Comparison of ENCODE assay signal across 19 cellular contexts in genomic region chr21:45602106-45602505, GRCh38. TPM values are rescaled to one million over a fixed set of nuclear protein-coding genes. Genes with fewer than 3 reads are reported as not detected.
DNase-seq lines count a peak whose midpoint lies in the region; ATAC-seq and TF ChIP-seq lines count a peak whose summit lies in the region.
"Had no signal": no experiment of that assay in that cellular context is flagged by ENCODE, and none has a peak within 500 bp of the region (broad histone marks: within the 10 kb centered on the region; RNA-seq: fewer than 3 reads in every experiment).

No MANE protein-coding gene starts in this region.

- intact Hi-C loops in activated CD4-positive, alpha-beta T cell treated with anti-CD3 and anti-CD28 coated beads for 36 hours (cut with DNase I, micrococcal nuclease): no loop called here
- intact Hi-C loops in sciatic nerve (cut with DNase I): no loop called here

- no peak overlapping the region for H3K4me3 Mint-ChIP-seq in activated CD4-positive, alpha-beta T cell treated with anti-CD3 and anti-CD28 coated beads for 36 hours
- H3K4me3 Mint-ChIP-seq: CD4-positive, alpha-beta T cell had no signal

- peak overlapping the region; percentile 63 for H3K27ac Mint-ChIP-seq in activated CD4-positive, alpha-beta T cell treated with anti-CD3 and anti-CD28 coated beads for 36 hours
- H3K27ac Mint-ChIP-seq: CD4-positive, alpha-beta T cell had no signal

- H3K4me1 Mint-ChIP-seq in activated CD4-positive, alpha-beta T cell treated with anti-CD3 and anti-CD28 coated beads for 36 hours: peaks cover 2% of the 10 kb centered on the region

- peaks cover 4% of the 10 kb centered on the region for H3K9me3 ChIP-seq in WERI-Rb-1 (ENCODE audit: severe bottlenecking)
- H3K9me3 ChIP-seq in iPS-18c (ENCODE audit: control insufficient read depth, insufficient read depth, low read length): peaks cover 8% of the 10 kb centered on the region

- H3K4me3 ChIP-seq in WERI-Rb-1 (ENCODE audit: low read depth, low read length): no peak overlapping the region
- H3K4me3 ChIP-seq in iPS-18c (ENCODE audit: insufficient read depth, low read depth, low read length): 0 out of 2 replicates have a peak overlapping the region, but pooled peaks have one; percentile 9
- H3K4me3 ChIP-seq: A549 had no signal

- H3K27me3 Mint-ChIP-seq in activated CD4-positive, alpha-beta T cell treated with anti-CD3 and anti-CD28 coated beads for 36 hours: no peaks in the 10 kb centered on the region
- H3K27me3 Mint-ChIP-seq: CD4-positive, alpha-beta T cell had no signal

- no peaks in the 10 kb centered on the region for H3K27me3 ChIP-seq in WERI-Rb-1 (ENCODE audit: insufficient read depth, low read depth, severe bottlenecking)

- peaks cover 4% of the 10 kb centered on the region for H3K36me3 Mint-ChIP-seq in activated CD4-positive, alpha-beta T cell treated with anti-CD3 and anti-CD28 coated beads for 36 hours (ENCODE audit: low read depth)

- POLR2A ChIA-PET in activated CD4-positive, alpha-beta T cell treated with anti-CD3 and anti-CD28 coated beads for 36 hours (lab: Charles Lee): interaction anchor here (0.6 kb wide), 1 partner anchor 146 kb away, joined by 5 read pairs; no protein-coding TSS in a partner anchor

- H3K27ac ChIP-seq in WERI-Rb-1: no peak overlapping the region
- H3K27ac ChIP-seq: 22Rv1, A549, C4-2B had no signal

- no peak for DNase-seq in activated CD4-positive, alpha-beta T cell treated with anti-CD3 and anti-CD28 coated beads for 36 hours
- no peak for DNase-seq in activated CD4-positive, alpha-beta T cell treated with anti-CD3 and anti-CD28 coated beads for 48 hours
- DNase-seq in WERI-Rb-1 (peak; percentile 1), sciatic nerve (ENCODE audit: low spot score) (peak; percentile 5), DMS 273 (lab: John Stamatoyannopoulos, UW; ENCODE audit: unreplicated experiment) (no peak), medulla oblongata (ENCODE audit: extremely low spot score) (no peak)
- DNase-seq: AML-193; CD4-positive, alpha-beta T cell; DMS153; DMS79; GDM1; GOT3; H7 had no signal

- H3K36me3 ChIP-seq in WERI-Rb-1: no peaks in the 10 kb centered on the region

- H3K9me3 Mint-ChIP-seq in activated CD4-positive, alpha-beta T cell treated with anti-CD3 and anti-CD28 coated beads for 36 hours (ENCODE audit: low read depth): peaks cover 16% of the 10 kb centered on the region

- CTCF ChIA-PET in activated CD4-positive, alpha-beta T cell treated with anti-CD3 and anti-CD28 coated beads for 36 hours (lab: Charles Lee): interaction anchor here (0.7 kb wide), 1 partner anchor 219 kb away, joined by 3 read pairs; no protein-coding TSS in a partner anchor

- no peak for ATAC-seq in activated CD4-positive, alpha-beta T cell treated with anti-CD3 and anti-CD28 coated beads for 36 hours
- ATAC-seq in sciatic nerve (no peak), GM21528 (IDR thresholded peaks at IDR 0.05; ENCODE audit: low FRiP score, unreplicated experiment) (no peak)
- ATAC-seq: A549, HepG2 had no signal

- no peak for TF ChIP-seq CTCF in WERI-Rb-1 (IDR thresholded peaks at IDR 0.05; ENCODE audit: low read depth, low read length)

RNA-seq across cellular contexts. Expression of gene PCBP3, which starts 41.4 kb away (rescaled TPM):
- 10 to 100 TPM; 12.2 to 13.2 TPM for total RNA-seq in activated CD4-positive, alpha-beta T cell treated with anti-CD3 and anti-CD28 coated beads for 36 hours
- 14.1 TPM for total RNA-seq in sciatic nerve
- total RNA-seq: HepG2 had no signal

RNA-seq across cellular contexts. Expression of gene SLC19A1, which starts 59.9 kb away (rescaled TPM):
- total RNA-seq in activated CD4-positive, alpha-beta T cell treated with anti-CD3 and anti-CD28 coated beads for 36 hours: 10 to 100 TPM; 46.1 to 50.0 TPM
- 10.2 TPM for total RNA-seq in sciatic nerve

Comparison
In these comparisons a context has a peak if more than half of its experiments do, and no peak if none do; other contexts are left out.
1. DNase-seq: peak in WERI-Rb-1 (single experiment) and sciatic nerve (single experiment); none in activated CD4-positive, alpha-beta T cell treated with anti-CD3 and anti-CD28 coated beads for 36 hours (single experiment), activated CD4-positive, alpha-beta T cell treated with anti-CD3 and anti-CD28 coated beads for 48 hours (single experiment), DMS 273 (single experiment) and medulla oblongata (single experiment).